ENCODE assay signal across 8 cellular contexts in the genomic region with DNA sequence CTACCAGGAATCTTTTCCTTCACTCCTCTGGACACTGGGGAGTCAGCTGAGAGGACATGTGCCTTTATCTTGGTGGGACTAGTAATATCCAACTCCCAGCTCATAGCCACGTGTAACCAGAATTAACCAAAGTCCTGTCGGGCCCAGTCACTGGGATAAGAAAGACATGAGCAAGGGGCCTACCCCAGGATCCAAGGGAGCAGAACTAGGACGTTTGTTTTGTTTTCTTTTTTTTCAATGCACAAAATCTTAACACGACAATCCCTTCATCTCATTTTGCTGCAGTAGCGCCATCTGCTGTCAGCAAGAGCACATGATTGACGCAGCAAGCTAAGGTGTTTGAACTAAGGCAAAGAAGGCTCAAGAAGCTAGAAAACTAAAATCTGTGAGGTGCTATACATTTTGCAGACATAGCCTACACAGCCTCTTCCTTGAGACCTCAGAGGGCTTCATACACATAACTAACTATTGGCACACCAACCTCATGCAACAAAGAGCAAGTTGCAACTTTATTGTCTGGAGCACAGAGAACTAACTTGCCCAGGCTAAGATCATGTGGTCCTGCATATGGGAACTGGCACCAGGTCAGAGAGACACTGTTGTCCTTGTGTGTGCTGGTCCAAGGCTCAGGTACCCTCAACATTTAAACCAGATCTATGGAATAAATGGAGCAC. TPM values are rescaled to one million over a fixed set of nuclear protein-coding genes. Genes with fewer than 3 reads are reported as not detected.
DNase-seq lines count a peak whose midpoint lies in the region; ATAC-seq and TF ChIP-seq lines count a peak whose summit lies in the region.

No MANE protein-coding gene starts in this region.

- peak; percentile 65 to 88 for TF ChIP-seq CTCF in right atrium auricular region (IDR thresholded peaks at IDR 0.05)

- peaks cover 10% of the 10 kb centered on the region for H3K4me1 Mint-ChIP-seq in T-helper 17 cell
- peaks cover 11% of the 10 kb centered on the region for H3K4me1 Mint-ChIP-seq in stimulated activated memory B cell treated with anti-CD40 and anti-IgM and Interleukin-4, amounts not matched to agents 10 μg/mL and 1 μg/mL and 100 μg/mL, for 72 hours

- H3K36me3 ChIP-seq in right atrium auricular region, result peaks cover 59% of the 10 kb centered on the region

- H3K27me3 Mint-ChIP-seq in T-helper 17 cell, result no peaks in the 10 kb centered on the region
- H3K27me3 Mint-ChIP-seq in stimulated activated memory B cell treated with anti-CD40 and anti-IgM and Interleukin-4, amounts not matched to agents 10 μg/mL and 1 μg/mL and 100 μg/mL, for 72 hours, result no peaks in the 10 kb centered on the region

- H3K27me3 ChIP-seq in right atrium auricular region, result no peaks in the 10 kb centered on the region

- H3K4me3 Mint-ChIP-seq in T-helper 17 cell, result no peak overlapping the region
- no peak overlapping the region for H3K4me3 Mint-ChIP-seq in stimulated activated memory B cell treated with anti-CD40 and anti-IgM and Interleukin-4, amounts not matched to agents 10 μg/mL and 1 μg/mL and 100 μg/mL, for 72 hours

- H3K9me3 Mint-ChIP-seq in stimulated activated memory B cell treated with anti-CD40 and anti-IgM and Interleukin-4, amounts not matched to agents 10 μg/mL and 1 μg/mL and 100 μg/mL, for 72 hours, result no peaks in the 10 kb centered on the region

- peak overlapping the region; percentile 12 to 33 for H3K27ac ChIP-seq in right atrium auricular region

- ATAC-seq in T-helper 17 cell, result peak; percentile 61
- no peak for ATAC-seq in GM18858 (IDR thresholded peaks at IDR 0.05; ENCODE audit: unreplicated experiment)
- ATAC-seq in stimulated activated memory B cell treated with anti-CD40 and anti-IgM and Interleukin-4, amounts not matched to agents 10 μg/mL and 1 μg/mL and 100 μg/mL, for 72 hours, result no peak

- H3K4me3 ChIP-seq in right atrium auricular region (no peak overlapping the region), skeletal muscle cell (ENCODE audit: low read depth, low read length) (no peak overlapping the region)

- peaks cover 0 to 31% of the 10 kb centered on the region in 2 donors for H3K4me1 ChIP-seq in right atrium auricular region

- H3K9me3 ChIP-seq in T-helper 17 cell (ENCODE audit: control insufficient read depth, low read length, poor library complexity, severe bottlenecking) (no peaks in the 10 kb centered on the region), right atrium auricular region (no peaks in the 10 kb centered on the region)

- peaks cover 3% of the 10 kb centered on the region for H3K36me3 Mint-ChIP-seq in T-helper 17 cell (ENCODE audit: low read depth)
- peaks cover 32% of the 10 kb centered on the region for H3K36me3 Mint-ChIP-seq in stimulated activated memory B cell treated with anti-CD40 and anti-IgM and Interleukin-4, amounts not matched to agents 10 μg/mL and 1 μg/mL and 100 μg/mL, for 72 hours

- DNase-seq in ELR (ENCODE audit: low read depth) (peak; percentile 77), LoVo (ENCODE audit: low spot score) (peak; percentile 54), T-helper 17 cell (peak; percentile 23 to 38 (median 36)), amygdala (lab: John Stamatoyannopoulos, UW) (peak in 33 of 56 donors; percentile 14 to 77 (median 41)), right atrium auricular region (ENCODE audit: low spot score) (peak; percentile 63), skeletal muscle cell (ENCODE audit: low read depth) (peak; percentile 47)

- no peak overlapping the region for H3K27ac Mint-ChIP-seq in T-helper 17 cell
- no peak overlapping the region for H3K27ac Mint-ChIP-seq in stimulated activated memory B cell treated with anti-CD40 and anti-IgM and Interleukin-4, amounts not matched to agents 10 μg/mL and 1 μg/mL and 100 μg/mL, for 72 hours

RNA-seq across cellular contexts. Expression of a gene that starts 43.6 kb away (rescaled TPM):
- not detected for total RNA-seq in T-helper 17 cell
- not detected for total RNA-seq in right atrium auricular region
